Comparison of ENCODE assay signal across 1 cellular context in genomic region chr12:113083863-113084430, GRCh38.
TF ChIP-seq lines count a peak whose summit lies in the region.

No MANE protein-coding gene starts in this region.

TF ChIP-seq in HepG2, 621 proteins besides CTCF, POLR2A, EP300 and RAD21:
- TF ChIP-seq RORA (CRISPR knock-in tag; IDR thresholded peaks at IDR 0.05) (no peak), ZNF768 (CRISPR knock-in tag; IDR thresholded peaks at IDR 0.05) (peak; percentile 72)
